In the genomic region with DNA sequence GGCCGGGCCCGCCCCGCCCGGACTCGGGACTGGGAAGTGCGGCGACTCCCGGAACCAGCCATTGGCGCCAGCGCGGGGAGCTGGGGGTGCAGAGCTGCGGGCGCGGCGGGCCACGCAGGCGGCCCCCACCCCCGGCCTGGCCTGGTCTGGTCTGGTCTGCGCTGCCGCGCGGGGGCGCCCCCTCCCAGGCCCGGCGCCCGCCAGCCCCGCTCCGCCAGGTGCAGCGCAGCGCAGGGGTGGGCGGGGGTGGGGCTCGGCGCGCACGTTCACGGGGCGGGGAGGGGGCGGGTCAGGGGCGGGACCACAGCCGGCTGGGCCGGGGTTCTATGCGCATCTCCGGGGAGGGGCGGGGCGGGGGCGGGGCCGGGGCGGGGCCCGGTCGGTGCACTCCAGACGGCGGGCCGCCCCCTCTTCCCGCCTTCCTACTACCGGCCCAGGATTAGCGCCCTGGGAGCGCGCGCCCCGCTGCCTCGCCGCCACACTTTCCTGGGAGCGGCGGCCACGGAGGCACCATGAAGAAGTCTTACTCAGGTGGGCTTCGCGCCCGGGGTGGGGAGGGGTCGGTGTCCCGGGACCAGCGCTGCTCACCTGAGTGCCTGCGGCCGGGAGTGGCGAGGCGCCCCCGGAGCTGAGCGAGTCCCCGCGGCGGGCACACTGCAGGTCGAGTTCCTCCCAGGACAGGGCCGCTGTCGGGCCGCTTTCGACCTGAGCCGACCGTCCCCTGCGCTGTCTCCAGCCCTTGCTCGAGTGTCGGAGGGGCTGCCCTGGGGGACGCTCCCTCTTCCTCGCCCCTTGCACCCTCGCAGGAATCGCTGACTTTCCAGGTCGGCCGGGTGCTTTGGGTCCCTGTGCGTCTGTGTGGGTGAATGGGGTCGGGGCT, we compare ENCODE assay signal across 8 cellular contexts.
DNase-seq lines count a peak whose midpoint lies in the region; ATAC-seq, FAIRE-seq and TF ChIP-seq lines count a peak whose summit lies in the region.

No MANE protein-coding gene starts in this region.

- BruUV-seq in K562 (replicated peaks; lab: Mats Ljungman, UMichigan) = no TSS peak

- CTCF ChIA-PET in K562 (lab: Yijun Ruan, JAX; ENCODE audit: low intra/inter-chr PET ratio) = interaction anchor here (1.4 kb wide), 1 partner anchor 214 kb away, joined by 8 read pairs; no protein-coding TSS in a partner anchor

- FAIRE-seq in K562 (lab: Jason Lieb, UNC) = no peak

- H4K20me1 ChIP-seq in DOHH2 (ENCODE audit: control insufficient read depth, insufficient read depth, low read depth, low read length) (no peaks in the 10 kb centered on the region), K562 (replicated peaks; ENCODE audit: control insufficient read depth, insufficient read depth, low read length) (0 out of 2 replicates have a peak, but pooled peaks cover 3% of the 10 kb centered on the region)

- no peak for TF ChIP-seq EP300 in K562 (IDR thresholded peaks at IDR 0.05; ENCODE audit: low read length)

- TF ChIP-seq RAD21 in K562 (CRISPR knock-in tag; conservative IDR thresholded peaks at IDR 0.05 in 1 of 2, IDR thresholded peaks at IDR 0.05 in 1 of 2) = peak in 1 of 2 experiments; percentile 39; a peak in 2 of 4 replicates

- H3K4me2 ChIP-seq in DOHH2 (ENCODE audit: low read length) = peak overlapping the region; percentile 74
- H3K4me2 ChIP-seq in K562 (ENCODE audit: insufficient read depth, low read length) = peak overlapping the region; percentile 68

- H2AFZ ChIP-seq in K562 (ENCODE audit: low read depth, low read length) = peak overlapping the region; percentile 86

- peaks cover 14 to 30% (median 24%) of the 10 kb centered on the region in 3 donors for H3K27me3 Mint-ChIP-seq in immature natural killer cell (ENCODE audit: low read depth in 3 of 3)

- H3F3A ChIP-seq in DOHH2 (ENCODE audit: control insufficient read depth, insufficient read depth) = no peaks in the 10 kb centered on the region

- H3K27ac Mint-ChIP-seq in immature natural killer cell = peak overlapping the region in 3 of 6 donors; percentile 13 to 79 (median 76)

- H3K36me3 ChIP-seq in DOHH2 (ENCODE audit: control insufficient read depth, low read length) (no peaks in the 10 kb centered on the region), K562 (ENCODE audit: control insufficient read depth, insufficient read depth, low read length) (no peaks in the 10 kb centered on the region)

- no peaks in the 10 kb centered on the region for H3K36me3 Mint-ChIP-seq in immature natural killer cell

- H3K9me3 Mint-ChIP-seq in immature natural killer cell = no peaks in the 10 kb centered on the region

- peaks cover 34% of the 10 kb centered on the region for H3K79me2 ChIP-seq in DOHH2 (ENCODE audit: control insufficient read depth, low read length)
- no peaks in the 10 kb centered on the region for H3K79me2 ChIP-seq in K562 (ENCODE audit: control insufficient read depth, insufficient read depth, low read length)

- H3K9me2 ChIP-seq in DOHH2 (replicated peaks; ENCODE audit: control insufficient read depth, low read length) = no peaks in the 10 kb centered on the region

- in situ Hi-C loops in K562 (cut with MboI) = no loop called here

- DNase-seq in M059J (ENCODE audit: low read depth) = peak; percentile 65
- peak; percentile 66 for DNase-seq in T-helper 9 cell
- peak; percentile 72 to 96 (median 94) for DNase-seq in K562 (ENCODE audit: extremely low read depth in 1 of 4, low spot score in 3 of 4)
- peak; percentile 62 to 72 (median 64) for DNase-seq in immature natural killer cell
- DNase-seq in stimulated activated CD4-positive, alpha-beta T cell treated with anti-CD3 and anti-CD28 coated beads, Interleukin-1b, Interleukin-23, amount 100 ng/mL, for 1 hour (ENCODE audit: low read depth in 2 of 2) = peak; percentile 33 to 44

- H3K4me3 ChIP-seq in DOHH2 (ENCODE audit: low read length) = peak overlapping the region; percentile 76
- peak overlapping the region; percentile 51 for H3K4me3 ChIP-seq in K562

- peaks cover 16 to 18% of the 10 kb centered on the region in 2 donors for H3K4me1 Mint-ChIP-seq in immature natural killer cell

- peak overlapping the region; percentile 43 to 88; a peak in 2 of 4 replicates for H3K9ac ChIP-seq in K562 (ENCODE audit: insufficient read depth in 1 of 2, low read depth in 2 of 2, low read length in 2 of 2)

- H3K27ac ChIP-seq in DOHH2 (ENCODE audit: low read depth, low read length) (no peak overlapping the region), K562 (ENCODE audit: extremely low read depth, low read depth, low read length) (no peak overlapping the region; the same call in 2 of the 3 replicates)

- POLR2A ChIA-PET in K562 (lab: Yijun Ruan, JAX) = interaction anchor here (0.5 kb wide), 1 partner anchor 498 kb away, joined by 3 read pairs; no protein-coding TSS in a partner anchor

- intact Hi-C loops in K562 (cut with micrococcal nuclease) = loop anchor here (2.0 kb wide), 1 partner anchor 42 kb away; no protein-coding TSS in a partner anchor

- H3K4me3 Mint-ChIP-seq in immature natural killer cell = peak overlapping the region; percentile 72 to 81 (median 78)

- no peak for TF ChIP-seq POLR2A in K562 (conservative IDR thresholded peaks at IDR 0.05)

- WGBS in K562 (ENCODE audit: insufficient coverage, low coverage, missing lambda C conversion rate) = 10% methylated on average over 33 of the region's 98 CpGs

- H3K9me1 ChIP-seq in K562 (ENCODE audit: control insufficient read depth, insufficient read depth, low read length) = no peaks in the 10 kb centered on the region

- H3K4me1 ChIP-seq in DOHH2 (ENCODE audit: control insufficient read depth, low read length) = peaks cover 20% of the 10 kb centered on the region
- H3K4me1 ChIP-seq in K562 (replicated peaks in 1 of 2; ENCODE audit: control insufficient read depth in 2 of 2, insufficient read depth in 2 of 2, low read length in 2 of 2) = peaks cover 33 to 43% of the 10 kb centered on the region in 2 experiments

- TF ChIP-seq CTCF in DOHH2 (IDR thresholded peaks at IDR 0.05; ENCODE audit: low read depth, low read length, poor library complexity, severe bottlenecking) (peak; percentile 17), K562 (IDR thresholded peaks at IDR 0.05 in 2 of 3, conservative IDR thresholded peaks at IDR 0.05 in 1 of 3; ENCODE audit: insufficient read depth in 2 of 3, low read depth in 1 of 3, low read length in 3 of 3) (peak in 2 of 3 experiments; percentile 44 to 62; a peak in 3 of 6 replicates)

- no peaks in the 10 kb centered on the region for H3K9me3 ChIP-seq in DOHH2 (ENCODE audit: control insufficient read depth, insufficient read depth, low read length)
- H3K9me3 ChIP-seq in K562 (replicated peaks; ENCODE audit: control insufficient read depth, insufficient read depth, low read depth, low read length) = no peaks in the 10 kb centered on the region

- peak; percentile 73 for ATAC-seq in GM21619 (IDR thresholded peaks at IDR 0.05; ENCODE audit: unreplicated experiment)
- ATAC-seq in K562 = peak; percentile 85
- no peak for ATAC-seq in HG02884 (IDR thresholded peaks at IDR 0.05; ENCODE audit: unreplicated experiment)

- H3K27me3 ChIP-seq in DOHH2 (ENCODE audit: control insufficient read depth, low read length) (peaks cover 9% of the 10 kb centered on the region), K562 (ENCODE audit: control insufficient read depth in 2 of 2, insufficient read depth in 2 of 2, low read length in 2 of 2) (peaks cover 0 to 2% of the 10 kb centered on the region in 2 experiments; a peak in 1 of 5 replicates)

TF ChIP-seq in K562, 482 proteins besides CTCF, POLR2A, EP300 and RAD21 (continues in another document):
- TF ChIP-seq DIDO1 (tag; IDR thresholded peaks at IDR 0.05; ENCODE audit: low read depth) = no peak
- TF ChIP-seq, protein P1, sequence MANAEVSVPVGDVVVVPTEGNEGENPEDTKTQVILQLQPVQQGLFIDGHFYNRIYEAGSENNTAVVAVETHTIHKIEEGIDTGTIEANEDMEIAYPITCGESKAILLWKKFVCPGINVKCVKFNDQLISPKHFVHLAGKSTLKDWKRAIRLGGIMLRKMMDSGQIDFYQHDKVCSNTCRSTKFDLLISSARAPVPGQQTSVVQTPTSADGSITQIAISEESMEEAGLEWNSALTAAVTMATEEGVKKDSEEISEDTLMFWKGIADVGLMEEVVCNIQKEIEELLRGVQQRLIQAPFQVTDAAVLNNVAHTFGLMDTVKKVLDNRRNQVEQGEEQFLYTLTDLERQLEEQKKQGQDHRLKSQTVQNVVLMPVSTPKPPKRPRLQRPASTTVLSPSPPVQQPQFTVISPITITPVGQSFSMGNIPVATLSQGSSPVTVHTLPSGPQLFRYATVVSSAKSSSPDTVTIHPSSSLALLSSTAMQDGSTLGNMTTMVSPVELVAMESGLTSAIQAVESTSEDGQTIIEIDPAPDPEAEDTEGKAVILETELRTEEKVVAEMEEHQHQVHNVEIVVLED (CRISPR knock-in tag; IDR thresholded peaks at IDR 0.05) = peak; percentile 24; the same call in 1 of the 2 replicates
- no peak for TF ChIP-seq PURB (CRISPR knock-in tag; IDR thresholded peaks at IDR 0.05; ENCODE audit: low read depth)
- TF ChIP-seq ZKSCAN3 (CRISPR knock-in tag; IDR thresholded peaks at IDR 0.05) = no peak
- TF ChIP-seq ZNF444 (CRISPR knock-in tag; IDR thresholded peaks at IDR 0.05) = no peak
- no peak for TF ChIP-seq TCF3 (CRISPR knock-in tag; IDR thresholded peaks at IDR 0.05)
- TF ChIP-seq DDX20 (tag; IDR thresholded peaks at IDR 0.05; ENCODE audit: low read depth) = no peak
- TF ChIP-seq, protein P2, sequence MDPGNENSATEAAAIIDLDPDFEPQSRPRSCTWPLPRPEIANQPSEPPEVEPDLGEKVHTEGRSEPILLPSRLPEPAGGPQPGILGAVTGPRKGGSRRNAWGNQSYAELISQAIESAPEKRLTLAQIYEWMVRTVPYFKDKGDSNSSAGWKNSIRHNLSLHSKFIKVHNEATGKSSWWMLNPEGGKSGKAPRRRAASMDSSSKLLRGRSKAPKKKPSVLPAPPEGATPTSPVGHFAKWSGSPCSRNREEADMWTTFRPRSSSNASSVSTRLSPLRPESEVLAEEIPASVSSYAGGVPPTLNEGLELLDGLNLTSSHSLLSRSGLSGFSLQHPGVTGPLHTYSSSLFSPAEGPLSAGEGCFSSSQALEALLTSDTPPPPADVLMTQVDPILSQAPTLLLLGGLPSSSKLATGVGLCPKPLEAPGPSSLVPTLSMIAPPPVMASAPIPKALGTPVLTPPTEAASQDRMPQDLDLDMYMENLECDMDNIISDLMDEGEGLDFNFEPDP (CRISPR knock-in tag; IDR thresholded peaks at IDR 0.05) = no peak
- TF ChIP-seq, protein P3, sequence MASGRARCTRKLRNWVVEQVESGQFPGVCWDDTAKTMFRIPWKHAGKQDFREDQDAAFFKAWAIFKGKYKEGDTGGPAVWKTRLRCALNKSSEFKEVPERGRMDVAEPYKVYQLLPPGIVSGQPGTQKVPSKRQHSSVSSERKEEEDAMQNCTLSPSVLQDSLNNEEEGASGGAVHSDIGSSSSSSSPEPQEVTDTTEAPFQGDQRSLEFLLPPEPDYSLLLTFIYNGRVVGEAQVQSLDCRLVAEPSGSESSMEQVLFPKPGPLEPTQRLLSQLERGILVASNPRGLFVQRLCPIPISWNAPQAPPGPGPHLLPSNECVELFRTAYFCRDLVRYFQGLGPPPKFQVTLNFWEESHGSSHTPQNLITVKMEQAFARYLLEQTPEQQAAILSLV (tag; IDR thresholded peaks at IDR 0.05) = no peak

Comparison
In these comparisons a context has a peak if more than half of its experiments do, and no peak if none do; other contexts are left out.
1. DNase-seq: peak in every context shown above with its lines; median percentile 94 in K562; 66 in T-helper 9 cell; 65 in M059J; 64 in immature natural killer cell; 38 in stimulated activated CD4-positive, alpha-beta T cell treated with anti-CD3 and anti-CD28 coated beads, Interleukin-1b, Interleukin-23, amount 100 ng/mL, for 1 hour.